In the genomic region with DNA sequence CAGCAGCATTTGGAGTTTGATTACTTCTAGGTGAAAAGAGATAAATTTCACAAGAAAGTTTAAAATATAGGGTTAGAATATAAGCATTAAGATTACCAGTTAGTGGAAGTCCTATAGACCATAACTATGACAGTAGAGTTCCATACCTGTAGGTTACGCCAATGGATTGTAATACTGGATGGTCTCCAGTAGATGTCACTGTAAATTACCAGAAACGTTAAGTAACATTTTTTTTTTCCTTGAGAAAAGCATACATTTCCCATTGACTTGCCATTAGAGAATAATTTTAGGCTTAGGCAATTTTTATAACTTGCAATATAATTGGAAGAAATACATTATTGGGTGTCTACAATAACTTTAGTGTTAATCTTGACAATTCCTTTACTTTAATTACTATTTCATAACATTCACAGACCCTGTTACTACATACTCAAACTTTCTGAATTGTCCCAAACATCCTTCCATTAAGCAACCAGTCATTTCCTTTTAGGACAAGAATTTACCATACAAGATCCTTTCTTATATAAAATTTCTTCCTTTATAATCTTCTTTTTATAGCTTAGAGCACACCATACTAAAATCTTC, we compare ENCODE assay signal across 9 cellular contexts.
DNase-seq lines count a peak whose midpoint lies in the region; ATAC-seq, FAIRE-seq and TF ChIP-seq lines count a peak whose summit lies in the region.
"Had no signal": no experiment of that assay in that cellular context is flagged by ENCODE, and none has a peak within 500 bp of the region (broad histone marks: within the 10 kb centered on the region; RNA-seq: fewer than 3 reads in every experiment).

No MANE protein-coding gene starts in this region.

- FAIRE-seq in A549 (lab: Jason Lieb, UNC): no peak
- FAIRE-seq: endometrium had no signal

- ATAC-seq in A549: 0 out of 6 replicates have a peak, but pooled peaks of 1 of the 2 experiments have one; percentile 38
- ATAC-seq in HG03060 (IDR thresholded peaks at IDR 0.05; ENCODE audit: low read depth, unreplicated experiment): peak; percentile 46
- ATAC-seq in foreskin keratinocyte: peak; percentile 68
- no peak for ATAC-seq in activated T-cell treated with anti-CD3 and anti-CD28 coated beads, Interleukin-2, amount 50 U/mL, for 4 hours

- no peak for TF ChIP-seq POLR2A in A549 (IDR thresholded peaks at IDR 0.05; ENCODE audit: low read length)

- CTCF ChIA-PET in A549 (lab: Yijun Ruan, JAX): no interaction called here

- POLR2A ChIA-PET in A549 (lab: Yijun Ruan, JAX): no interaction called here

- DNase-seq in A549 (ENCODE audit: low read depth in 1 of 2, low spot score in 1 of 2) (peak in 1 of 2 experiments; percentile 28), GM13976 (ENCODE audit: low spot score) (peak; percentile 10), OCI-M1 (lab: John Stamatoyannopoulos, UW) (peak; percentile 67), foreskin keratinocyte (peak; percentile 7 to 29)
- DNase-seq in activated T-cell treated with anti-CD3 and anti-CD28 coated beads, Interleukin-2, amount 50 U/mL, for 48 hours: no peak
- no peak for DNase-seq in stimulated activated CD4-positive, alpha-beta T cell treated with anti-CD3 and anti-CD28 coated beads, Interleukin-4, amount 100 ng/mL, for 4 hours
- DNase-seq in activated T-cell treated with anti-CD3 and anti-CD28 coated beads, Interleukin-2, amount 50 U/mL, for 4 hours: no peak

- no peaks in the 10 kb centered on the region for H3K9me3 ChIP-seq in A549

- TF ChIP-seq EP300 in A549 (IDR thresholded peaks at IDR 0.05): no peak

- 0 out of 5 replicates have a peak, but pooled peaks of 1 of the 2 experiments have one; percentile 14 for TF ChIP-seq RAD21 in A549 (conservative IDR thresholded peaks at IDR 0.05 in 1 of 2, IDR thresholded peaks at IDR 0.05 in 1 of 2)

- peak; percentile 28; the same call in 2 of the 3 replicates for TF ChIP-seq CTCF in A549 (IDR thresholded peaks at IDR 0.05)
- TF ChIP-seq CTCF in GM13976 (IDR thresholded peaks at IDR 0.05; ENCODE audit: borderline replicate concordance, control extremely low read depth, extremely low read depth, insufficient read depth, missing control alignments): peak; percentile 25
- TF ChIP-seq CTCF in foreskin keratinocyte (conservative IDR thresholded peaks at IDR 0.05): peak; percentile 56

- no peak overlapping the region for H3K4me3 ChIP-seq in A549

- 8% methylated on average over 2 of the region's 2 CpGs for WGBS in A549 (ENCODE audit: missing lambda C conversion rate)

- H3K27me3 Mint-ChIP-seq in activated T-cell treated with anti-CD3 and anti-CD28 coated beads, Interleukin-2, amount 50 U/mL, for 4 hours (ENCODE audit: low read depth): no peaks in the 10 kb centered on the region

- H3K4me1 ChIP-seq in A549 (no peaks in the 10 kb centered on the region), foreskin keratinocyte (no peaks in the 10 kb centered on the region)

- H3K27me3 ChIP-seq in foreskin keratinocyte: no peaks in the 10 kb centered on the region

- no peaks in the 10 kb centered on the region for H3K36me3 Mint-ChIP-seq in activated T-cell treated with anti-CD3 and anti-CD28 coated beads, Interleukin-2, amount 50 U/mL, for 4 hours (ENCODE audit: insufficient read depth)

- H3K27ac ChIP-seq in A549 (no peak overlapping the region), foreskin keratinocyte (no peak overlapping the region)

- in situ Hi-C loops in GM13976 (cut with MboI; ENCODE audit: low sequenced_read_pairs, unreplicated experiment): no loop called here

- H3K4me2 ChIP-seq in A549: no peak overlapping the region

- peaks cover 5% of the 10 kb centered on the region for H3K9me3 Mint-ChIP-seq in activated T-cell treated with anti-CD3 and anti-CD28 coated beads, Interleukin-2, amount 50 U/mL, for 4 hours

- H3K4me1 Mint-ChIP-seq in activated T-cell treated with anti-CD3 and anti-CD28 coated beads, Interleukin-2, amount 50 U/mL, for 4 hours (ENCODE audit: low read depth): no peaks in the 10 kb centered on the region

- H3K4me3 Mint-ChIP-seq in activated T-cell treated with anti-CD3 and anti-CD28 coated beads, Interleukin-2, amount 50 U/mL, for 4 hours: no peak overlapping the region

TF ChIP-seq in A549, 52 proteins besides CTCF, POLR2A, EP300 and RAD21:
- no peak for TF ChIP-seq ZFP36 (IDR thresholded peaks at IDR 0.05; ENCODE audit: borderline replicate concordance, partially characterized antibody)
- TF ChIP-seq HDAC2 (IDR thresholded peaks at IDR 0.05): no peak
- no peak for TF ChIP-seq HMGXB4 (CRISPR knock-in tag; IDR thresholded peaks at IDR 0.05; ENCODE audit: borderline replicate concordance)
- no peak for TF ChIP-seq MYC (IDR thresholded peaks at IDR 0.05; ENCODE audit: borderline replicate concordance, low read length)
- no peak for TF ChIP-seq TP53 (CRISPR knock-in tag; IDR thresholded peaks at IDR 0.05)
- TF ChIP-seq JUNB (IDR thresholded peaks at IDR 0.05): no peak
- TF ChIP-seq ZC3H11A (IDR thresholded peaks at IDR 0.05): no peak
- TF ChIP-seq FOSL2 (IDR thresholded peaks at IDR 0.05): no peak
- no peak for TF ChIP-seq FOSL2 (CRISPR knock-in tag; IDR thresholded peaks at IDR 0.05)
- no peak for TF ChIP-seq TFCP2L1 (CRISPR knock-in tag; IDR thresholded peaks at IDR 0.05)
- TF ChIP-seq CBX8 (IDR thresholded peaks at IDR 0.05): no peak
- no peak for TF ChIP-seq EHMT2 (IDR thresholded peaks at IDR 0.05; ENCODE audit: low read depth)
- no peak for TF ChIP-seq NR3C1 (IDR thresholded peaks at IDR 0.05)
- TF ChIP-seq ZNF302 (CRISPR knock-in tag; IDR thresholded peaks at IDR 0.05): no peak
- TF ChIP-seq RFX5 (IDR thresholded peaks at IDR 0.05): no peak
- no peak for TF ChIP-seq KDM1A (IDR thresholded peaks at IDR 0.05; ENCODE audit: low read depth)
- TF ChIP-seq GATA3 (IDR thresholded peaks at IDR 0.05; ENCODE audit: borderline replicate concordance): no peak
- TF ChIP-seq, protein P1, sequence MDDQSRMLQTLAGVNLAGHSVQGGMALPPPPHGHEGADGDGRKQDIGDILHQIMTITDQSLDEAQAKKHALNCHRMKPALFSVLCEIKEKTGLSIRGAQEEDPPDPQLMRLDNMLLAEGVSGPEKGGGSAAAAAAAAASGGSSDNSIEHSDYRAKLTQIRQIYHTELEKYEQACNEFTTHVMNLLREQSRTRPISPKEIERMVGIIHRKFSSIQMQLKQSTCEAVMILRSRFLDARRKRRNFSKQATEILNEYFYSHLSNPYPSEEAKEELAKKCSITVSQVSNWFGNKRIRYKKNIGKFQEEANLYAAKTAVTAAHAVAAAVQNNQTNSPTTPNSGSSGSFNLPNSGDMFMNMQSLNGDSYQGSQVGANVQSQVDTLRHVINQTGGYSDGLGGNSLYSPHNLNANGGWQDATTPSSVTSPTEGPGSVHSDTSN (IDR thresholded peaks at IDR 0.05): no peak

Comparison
In these comparisons a context has a peak if more than half of its experiments do, and no peak if none do; other contexts are left out.
1. ATAC-seq: peak in HG03060 (single experiment) and foreskin keratinocyte (single experiment); none in activated T-cell treated with anti-CD3 and anti-CD28 coated beads, Interleukin-2, amount 50 U/mL, for 4 hours (0 of 2).
2. DNase-seq: peak in GM13976 (single experiment), OCI-M1 (single experiment) and foreskin keratinocyte (2 of 2); none in activated T-cell treated with anti-CD3 and anti-CD28 coated beads, Interleukin-2, amount 50 U/mL, for 48 hours (0 of 2), stimulated activated CD4-positive, alpha-beta T cell treated with anti-CD3 and anti-CD28 coated beads, Interleukin-4, amount 100 ng/mL, for 4 hours (0 of 2) and activated T-cell treated with anti-CD3 and anti-CD28 coated beads, Interleukin-2, amount 50 U/mL, for 4 hours (single experiment).
3. Peak in every context shown above with its lines, with median percentiles within 50 percentile points of each other: CTCF ChIP-seq.